ENCODE assay signal across 26 cellular contexts in the genomic region with DNA sequence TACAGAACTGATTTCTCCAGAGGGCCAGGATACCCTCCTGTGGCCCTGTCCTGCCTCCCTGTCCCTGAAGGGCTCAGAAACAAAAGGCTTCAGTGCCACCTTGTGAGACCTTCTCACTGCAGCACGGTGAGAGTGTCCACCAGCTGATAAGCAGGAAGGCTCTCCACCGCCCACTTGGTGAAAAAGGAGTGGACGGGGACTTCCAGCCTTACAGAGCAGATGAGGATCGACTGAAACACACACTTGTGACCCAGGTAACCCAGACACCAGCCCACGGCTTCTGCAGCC.
"Had no signal": no experiment of that assay in that cellular context is flagged by ENCODE, and none has a peak within 500 bp of the region (broad histone marks: within the 10 kb centered on the region; RNA-seq: fewer than 3 reads in every experiment).

No MANE protein-coding gene starts in this region.

- H3K27me3 ChIP-seq: gastrocnemius medialis, neural progenitor cell, transverse colon, upper lobe of right lung, uterus had no signal

- H2AFZ ChIP-seq: neural progenitor cell had no signal

- H3K9me3 ChIP-seq: gastrocnemius medialis, psoas muscle, thoracic aorta, transverse colon, upper lobe of right lung, uterus had no signal

- H3K4me1 ChIP-seq: neural progenitor cell, transverse colon, upper lobe of right lung, uterus had no signal

- H3K36me3 ChIP-seq: gastrocnemius medialis, neural progenitor cell, thoracic aorta, transverse colon, upper lobe of right lung, uterus had no signal

- H3K27ac ChIP-seq: epithelial cell of prostate, gastrocnemius medialis, neural progenitor cell, psoas muscle, thoracic aorta, transverse colon, upper lobe of right lung, uterus had no signal

- H3K9ac ChIP-seq: neural progenitor cell had no signal

- H3K4me3 ChIP-seq: gastrocnemius medialis, neural progenitor cell, psoas muscle, thoracic aorta, transverse colon, upper lobe of right lung, uterus had no signal

- H3K4me2 ChIP-seq: neural progenitor cell had no signal

- ATAC-seq: esophagus mucosa; naive thymus-derived CD4-positive, alpha-beta T cell; sciatic nerve; stimulated activated effector memory CD8-positive, alpha-beta T cell treated with anti-CD3 and anti-CD28 coated beads, Interleukin-12 subunit alpha, Interleukin-12 subunit beta, amount 100 ng/mL, for 72 hours; upper lobe of right lung had no signal

- DNase-seq: central memory CD4-positive, alpha-beta T cell; effector CD8-positive, alpha-beta T cell; endodermal cell; foreskin fibroblast; immature natural killer cell; kidney glomerular epithelial cell; mesenchymal stem cell; midbrain; naive thymus-derived CD4-positive, alpha-beta T cell; nucleus accumbens; posterior cingulate gyrus; stimulated activated CD4-positive, alpha-beta T cell treated with anti-CD3 and anti-CD28 coated beads, Interleukin-2, amount 100 ng/mL, for 24 hours; stimulated activated CD4-positive, alpha-beta T cell treated with anti-CD3 and anti-CD28 coated beads, Interleukin-4, amount 100 ng/mL, for 24 hours; stimulated activated naive CD4-positive, alpha-beta T cell treated with Interleukin-2 at 50 U/mL for 16 hours; transverse colon; upper lobe of right lung; uterus had no signal

- FAIRE-seq: colon had no signal
